Comparison of ENCODE assay signal across 17 cellular contexts in genomic region chr4:48337726-48338125, GRCh38. TPM values are rescaled to one million over a fixed set of nuclear protein-coding genes. Genes with fewer than 3 reads are reported as not detected.
DNase-seq lines count a peak whose midpoint lies in the region; ATAC-seq and TF ChIP-seq lines count a peak whose summit lies in the region.
"Had no signal": no experiment of that assay in that cellular context is flagged by ENCODE, and none has a peak within 500 bp of the region (broad histone marks: within the 10 kb centered on the region; RNA-seq: fewer than 3 reads in every experiment).

No MANE protein-coding gene starts in this region.

- H3K36me3 Mint-ChIP-seq in activated naive CD4-positive, alpha-beta T cell treated with anti-CD3 and anti-CD28 coated beads, Interleukin-2, amount 50 U/mL, for 24 hours: peaks cover 4% of the 10 kb centered on the region
- H3K36me3 Mint-ChIP-seq in activated naive CD4-positive, alpha-beta T cell treated with anti-CD3 and anti-CD28 coated beads, Interleukin-2, amount 10 ng/mL, durations not matched to agents 7 days and 5 days: peaks cover 1% of the 10 kb centered on the region
- H3K36me3 Mint-ChIP-seq: immature natural killer cell; naive thymus-derived CD8-positive, alpha-beta T cell had no signal

- DNase-seq in activated naive CD4-positive, alpha-beta T cell treated with anti-CD3 and anti-CD28 coated beads, Interleukin-2, amount 10 ng/mL, durations not matched to agents 7 days and 5 days: no peak
- DNase-seq in RWPE2 (ENCODE audit: low spot score) (no peak), foreskin keratinocyte (peak; percentile 97 to 99), vagina (ENCODE audit: extremely low spot score in 2 of 2) (no peak), NCI-H510A (lab: John Stamatoyannopoulos, UW) (no peak)
- DNase-seq: activated CD4-positive, alpha-beta T cell treated with anti-CD3 and anti-CD28 coated beads, Interleukin-2, amount 10 ng/mL, durations not matched to agents 7 days and 5 days; anterior cingulate cortex; DND-41; immature natural killer cell; Karpas-422; naive thymus-derived CD8-positive, alpha-beta T cell; NCI-H187; NCI-H446; stimulated activated naive CD8-positive, alpha-beta T cell treated with anti-CD3 and anti-CD28 coated beads, Interleukin-15, Interleukin-2, amounts not matched to agents 100 U/mL and 50 U/mL, for 24 hours had no signal

- H3K4me3 Mint-ChIP-seq in activated naive CD4-positive, alpha-beta T cell treated with anti-CD3 and anti-CD28 coated beads, Interleukin-2, amount 50 U/mL, for 24 hours: no peak overlapping the region
- no peak overlapping the region for H3K4me3 Mint-ChIP-seq in activated naive CD4-positive, alpha-beta T cell treated with anti-CD3 and anti-CD28 coated beads, Interleukin-2, amount 10 ng/mL, durations not matched to agents 7 days and 5 days
- H3K4me3 Mint-ChIP-seq: activated CD4-positive, alpha-beta T cell treated with anti-CD3 and anti-CD28 coated beads, Interleukin-2, amount 10 ng/mL, durations not matched to agents 7 days and 5 days; immature natural killer cell had no signal

- peak overlapping the region; percentile 43 for H3K27ac ChIP-seq in RWPE2 (ENCODE audit: poor library complexity, severe bottlenecking)
- H3K27ac ChIP-seq in foreskin keratinocyte: peak overlapping the region; percentile 90
- H3K27ac ChIP-seq in vagina: peak overlapping the region; percentile 51

- no peak overlapping the region for H3K4me3 ChIP-seq in RWPE2 (ENCODE audit: severe bottlenecking)
- H3K4me3 ChIP-seq in vagina: no peak overlapping the region

- CTCF ChIA-PET in activated naive CD4-positive, alpha-beta T cell treated with anti-CD3 and anti-CD28 coated beads, Interleukin-2, amount 10 ng/mL, durations not matched to agents 7 days and 5 days (lab: Charles Lee): no interaction called here

- H3K4me1 Mint-ChIP-seq in activated naive CD4-positive, alpha-beta T cell treated with anti-CD3 and anti-CD28 coated beads, Interleukin-2, amount 50 U/mL, for 24 hours: peaks cover 39% of the 10 kb centered on the region
- peaks cover 23% of the 10 kb centered on the region for H3K4me1 Mint-ChIP-seq in activated naive CD4-positive, alpha-beta T cell treated with anti-CD3 and anti-CD28 coated beads, Interleukin-2, amount 10 ng/mL, durations not matched to agents 7 days and 5 days

- no peaks in the 10 kb centered on the region for H3K9me3 ChIP-seq in RWPE2 (ENCODE audit: severe bottlenecking)
- no peaks in the 10 kb centered on the region for H3K9me3 ChIP-seq in vagina

- intact Hi-C loops in vagina (cut with DNase I): no loop called here

- H3K36me3 ChIP-seq in RWPE2 (ENCODE audit: low read depth) (no peaks in the 10 kb centered on the region), vagina (no peaks in the 10 kb centered on the region)

- H3K9me3 Mint-ChIP-seq in activated naive CD4-positive, alpha-beta T cell treated with anti-CD3 and anti-CD28 coated beads, Interleukin-2, amount 50 U/mL, for 24 hours: no peaks in the 10 kb centered on the region
- no peaks in the 10 kb centered on the region for H3K9me3 Mint-ChIP-seq in activated naive CD4-positive, alpha-beta T cell treated with anti-CD3 and anti-CD28 coated beads, Interleukin-2, amount 10 ng/mL, durations not matched to agents 7 days and 5 days
- H3K9me3 Mint-ChIP-seq: activated CD4-positive, alpha-beta T cell treated with anti-CD3 and anti-CD28 coated beads, Interleukin-2, amount 10 ng/mL, durations not matched to agents 7 days and 5 days; immature natural killer cell; naive thymus-derived CD8-positive, alpha-beta T cell had no signal

- peaks cover 39% of the 10 kb centered on the region for H3K4me1 ChIP-seq in RWPE2 (ENCODE audit: insufficient read depth, poor library complexity, severe bottlenecking)
- H3K4me1 ChIP-seq in foreskin keratinocyte: peaks cover 41% of the 10 kb centered on the region
- H3K4me1 ChIP-seq in vagina: peaks cover 17% of the 10 kb centered on the region

- no peak for TF ChIP-seq POLR2A in vagina (IDR thresholded peaks at IDR 0.05)

- H3K27me3 Mint-ChIP-seq in activated naive CD4-positive, alpha-beta T cell treated with anti-CD3 and anti-CD28 coated beads, Interleukin-2, amount 50 U/mL, for 24 hours: peaks cover 1% of the 10 kb centered on the region
- H3K27me3 Mint-ChIP-seq in activated naive CD4-positive, alpha-beta T cell treated with anti-CD3 and anti-CD28 coated beads, Interleukin-2, amount 10 ng/mL, durations not matched to agents 7 days and 5 days: peaks cover 4% of the 10 kb centered on the region

- peak overlapping the region; percentile 93 for H3K27ac Mint-ChIP-seq in activated naive CD4-positive, alpha-beta T cell treated with anti-CD3 and anti-CD28 coated beads, Interleukin-2, amount 50 U/mL, for 24 hours
- H3K27ac Mint-ChIP-seq in activated naive CD4-positive, alpha-beta T cell treated with anti-CD3 and anti-CD28 coated beads, Interleukin-2, amount 10 ng/mL, durations not matched to agents 7 days and 5 days: no peak overlapping the region
- H3K27ac Mint-ChIP-seq: immature natural killer cell had no signal

- no peak for TF ChIP-seq CTCF in RWPE2 (IDR thresholded peaks at IDR 0.05; ENCODE audit: poor library complexity, severe bottlenecking)
- TF ChIP-seq CTCF in foreskin keratinocyte (conservative IDR thresholded peaks at IDR 0.05): no peak
- TF ChIP-seq CTCF in vagina (IDR thresholded peaks at IDR 0.05): no peak

- ATAC-seq in RWPE2 (ENCODE audit: low read depth) (peak; percentile 5; the same call in 2 of the 3 replicates), foreskin keratinocyte (peak; percentile 53), GM19351 (IDR thresholded peaks at IDR 0.05; ENCODE audit: unreplicated experiment) (no peak), HG02763 (IDR thresholded peaks at IDR 0.05; ENCODE audit: unreplicated experiment) (no peak)
- ATAC-seq: naive thymus-derived CD8-positive, alpha-beta T cell; stimulated activated naive CD8-positive, alpha-beta T cell treated with anti-CD3 and anti-CD28 coated beads, Interleukin-15, Interleukin-2, amounts not matched to agents 100 U/mL and 50 U/mL, for 24 hours had no signal

- H3K27me3 ChIP-seq in RWPE2 (ENCODE audit: insufficient read depth, poor library complexity, severe bottlenecking) (no peaks in the 10 kb centered on the region), foreskin keratinocyte (no peaks in the 10 kb centered on the region), vagina (no peaks in the 10 kb centered on the region)

RNA-seq across cellular contexts. Expression of gene SLAIN2, which starts 3.6 kb away (rescaled TPM):
- 65.0 and 68.2 TPM in 2 replicates for total RNA-seq in foreskin keratinocyte
- polyA plus RNA-seq in foreskin keratinocyte: 17.5 and 25.7 TPM in 2 replicates
- 39.5 TPM for total RNA-seq in vagina

Comparison
In these comparisons a context has a peak if more than half of its experiments do, and no peak if none do; other contexts are left out.
1. DNase-seq: peak in foreskin keratinocyte (2 of 2); none in activated naive CD4-positive, alpha-beta T cell treated with anti-CD3 and anti-CD28 coated beads, Interleukin-2, amount 10 ng/mL, durations not matched to agents 7 days and 5 days (single experiment), RWPE2 (single experiment), vagina (0 of 2) and NCI-H510A (single experiment).
2. ATAC-seq: peak in RWPE2 (single experiment) and foreskin keratinocyte (single experiment); none in GM19351 (single experiment) and HG02763 (single experiment).
3. Peak in every context shown above with its lines, with median percentiles within 50 percentile points of each other: H3K27ac ChIP-seq.